In genomic region chr3:155009217-155009616, GRCh38 we compare ENCODE assay signal across 9 cellular contexts.
"Had no signal": no experiment of that assay in that cellular context is flagged by ENCODE, and none has a peak within 500 bp of the region (broad histone marks: within the 10 kb centered on the region; RNA-seq: fewer than 3 reads in every experiment).

No MANE protein-coding gene starts in this region.

- H3K36me3 ChIP-seq: HAP-1 had no signal

- ATAC-seq: HCT116 had no signal

- H3K9me3 ChIP-seq: HAP-1 had no signal

- H3K4me2 ChIP-seq: KMS-11 had no signal

- FAIRE-seq: HTR-8/SVneo had no signal

- H3K27ac ChIP-seq: GM23248, KMS-11 had no signal

- H3K4me3 ChIP-seq: GM23248, HAP-1 had no signal

- H3K4me1 ChIP-seq: HAP-1 had no signal

- DNase-seq: GM23248, GOT3, H7, HFFc6, Karpas-422 had no signal
